ENCODE assay signal across 17 cellular contexts in the genomic region with DNA sequence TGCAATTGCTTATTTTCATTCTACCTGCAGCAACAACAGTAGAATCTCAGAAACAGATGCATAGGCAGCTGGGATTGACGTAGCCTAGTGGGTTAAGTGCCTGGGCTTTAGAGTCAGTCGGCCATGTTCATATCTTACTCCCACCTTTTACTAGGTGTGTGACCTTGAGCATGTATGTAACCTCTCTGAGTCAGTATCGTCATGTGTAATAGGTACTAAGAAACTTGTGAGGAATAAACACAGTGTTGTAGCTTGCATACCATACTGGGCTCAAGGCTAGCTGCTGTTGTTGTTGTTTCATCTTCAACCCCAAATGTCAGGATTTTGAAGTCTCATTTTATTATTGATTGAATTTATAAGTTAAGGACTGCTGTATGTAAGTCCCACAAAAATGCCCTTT. TPM values are rescaled to one million over a fixed set of nuclear protein-coding genes. Genes with fewer than 3 reads are reported as not detected.
DNase-seq lines count a peak whose midpoint lies in the region; ATAC-seq, FAIRE-seq and TF ChIP-seq lines count a peak whose summit lies in the region.
"Had no signal": no experiment of that assay in that cellular context is flagged by ENCODE, and none has a peak within 500 bp of the region (broad histone marks: within the 10 kb centered on the region; RNA-seq: fewer than 3 reads in every experiment).

No MANE protein-coding gene starts in this region.

- peaks cover 45% of the 10 kb centered on the region for H3K4me1 Mint-ChIP-seq in activated T-cell treated with anti-CD3 and anti-CD28 coated beads, Interleukin-2, amount 50 U/mL, for 24 hours (ENCODE audit: low read depth)
- H3K4me1 Mint-ChIP-seq in activated T-cell treated with anti-CD3 and anti-CD28 coated beads, Interleukin-2, amount 50 U/mL, for 4 hours (ENCODE audit: low read depth) = peaks cover 49% of the 10 kb centered on the region
- H3K4me1 Mint-ChIP-seq in CD8-positive, alpha-beta T cell (ENCODE audit: low read depth) = peaks cover 54% of the 10 kb centered on the region
- peaks cover 45% of the 10 kb centered on the region for H3K4me1 Mint-ChIP-seq in activated naive CD8-positive, alpha-beta T cell treated with anti-CD3 and anti-CD28 coated beads, Interleukin-2, amount 50 U/mL, for 24 hours

- H3K27me3 ChIP-seq in CD8-positive, alpha-beta T cell (ENCODE audit: insufficient read depth, low read length) = no peaks in the 10 kb centered on the region
- no peaks in the 10 kb centered on the region for H3K27me3 ChIP-seq in pancreas

- no peaks in the 10 kb centered on the region for H3K36me3 ChIP-seq in CD8-positive, alpha-beta T cell (ENCODE audit: insufficient read depth, low read length)
- no peaks in the 10 kb centered on the region for H3K36me3 ChIP-seq in pancreas

- H3K27me3 Mint-ChIP-seq in activated T-cell treated with anti-CD3 and anti-CD28 coated beads, Interleukin-2, amount 50 U/mL, for 24 hours = peaks cover 29% of the 10 kb centered on the region
- H3K27me3 Mint-ChIP-seq in activated T-cell treated with anti-CD3 and anti-CD28 coated beads, Interleukin-2, amount 50 U/mL, for 4 hours (ENCODE audit: low read depth) = no peaks in the 10 kb centered on the region
- no peaks in the 10 kb centered on the region for H3K27me3 Mint-ChIP-seq in CD8-positive, alpha-beta T cell (ENCODE audit: low read depth)
- H3K27me3 Mint-ChIP-seq in activated naive CD8-positive, alpha-beta T cell treated with anti-CD3 and anti-CD28 coated beads, Interleukin-2, amount 50 U/mL, for 24 hours = no peaks in the 10 kb centered on the region

- no peak for TF ChIP-seq CTCF in CD8-positive, alpha-beta T cell (IDR thresholded peaks at IDR 0.05)
- TF ChIP-seq CTCF in pancreas (IDR thresholded peaks at IDR 0.05) = no peak

- H3K4me3 Mint-ChIP-seq in activated T-cell treated with anti-CD3 and anti-CD28 coated beads, Interleukin-2, amount 50 U/mL, for 24 hours = no peak overlapping the region
- H3K4me3 Mint-ChIP-seq in activated T-cell treated with anti-CD3 and anti-CD28 coated beads, Interleukin-2, amount 50 U/mL, for 4 hours = no peak overlapping the region
- no peak overlapping the region for H3K4me3 Mint-ChIP-seq in CD8-positive, alpha-beta T cell
- no peak overlapping the region for H3K4me3 Mint-ChIP-seq in activated naive CD8-positive, alpha-beta T cell treated with anti-CD3 and anti-CD28 coated beads, Interleukin-2, amount 50 U/mL, for 24 hours
- H3K4me3 Mint-ChIP-seq: CD14-positive monocyte had no signal

- H3K9me3 ChIP-seq in CD8-positive, alpha-beta T cell (ENCODE audit: low read length) = no peaks in the 10 kb centered on the region
- H3K9me3 ChIP-seq in pancreas = no peaks in the 10 kb centered on the region
- H3K9me3 ChIP-seq: A549, HAP-1 had no signal

- FAIRE-seq in pancreas (lab: Jason Lieb, UNC) = no peak
- FAIRE-seq: A549 had no signal

- H3K9me3 Mint-ChIP-seq in activated T-cell treated with anti-CD3 and anti-CD28 coated beads, Interleukin-2, amount 50 U/mL, for 24 hours = no peaks in the 10 kb centered on the region
- no peaks in the 10 kb centered on the region for H3K9me3 Mint-ChIP-seq in activated T-cell treated with anti-CD3 and anti-CD28 coated beads, Interleukin-2, amount 50 U/mL, for 4 hours
- no peaks in the 10 kb centered on the region for H3K9me3 Mint-ChIP-seq in CD8-positive, alpha-beta T cell
- H3K9me3 Mint-ChIP-seq in activated naive CD8-positive, alpha-beta T cell treated with anti-CD3 and anti-CD28 coated beads, Interleukin-2, amount 50 U/mL, for 24 hours = no peaks in the 10 kb centered on the region

- CTCF ChIA-PET in CD8-positive, alpha-beta T cell (lab: Charles Lee) = no interaction called here

- H3K36me3 Mint-ChIP-seq in activated T-cell treated with anti-CD3 and anti-CD28 coated beads, Interleukin-2, amount 50 U/mL, for 24 hours (ENCODE audit: low read depth) = peaks cover 25% of the 10 kb centered on the region
- peaks cover 9% of the 10 kb centered on the region for H3K36me3 Mint-ChIP-seq in activated T-cell treated with anti-CD3 and anti-CD28 coated beads, Interleukin-2, amount 50 U/mL, for 4 hours (ENCODE audit: insufficient read depth)
- peaks cover 40% of the 10 kb centered on the region for H3K36me3 Mint-ChIP-seq in CD8-positive, alpha-beta T cell
- H3K36me3 Mint-ChIP-seq in activated naive CD8-positive, alpha-beta T cell treated with anti-CD3 and anti-CD28 coated beads, Interleukin-2, amount 50 U/mL, for 24 hours (ENCODE audit: low read depth) = peaks cover 27% of the 10 kb centered on the region

- no peak overlapping the region for H3K27ac ChIP-seq in CD8-positive, alpha-beta T cell (ENCODE audit: low read depth, low read length)
- H3K27ac ChIP-seq in pancreas = no peak overlapping the region
- H3K27ac ChIP-seq: A549 had no signal

- no peak for DNase-seq in activated T-cell treated with anti-CD3 and anti-CD28 coated beads, Interleukin-2, amount 50 U/mL, for 24 hours
- DNase-seq in activated T-cell treated with anti-CD3 and anti-CD28 coated beads, Interleukin-2, amount 50 U/mL, for 4 hours = no peak
- DNase-seq in CD8-positive, alpha-beta T cell = no peak
- DNase-seq in activated naive CD8-positive, alpha-beta T cell treated with anti-CD3 and anti-CD28 coated beads, Interleukin-2, amount 50 U/mL, for 24 hours = no peak
- DNase-seq in pancreas = no peak
- DNase-seq in NCI-H2107 treated with DMSO at 0.1 percent for 48 hours (lab: John Stamatoyannopoulos, UW; ENCODE audit: unreplicated experiment) = no peak
- DNase-seq: AML-193, Calu3, NCI-H187, NCI-H345, NCI-H69, SHP77 treated with DMSO at 0.1 percent for 48 hours had no signal

- no peak overlapping the region for H3K4me3 ChIP-seq in CD8-positive, alpha-beta T cell (ENCODE audit: low read depth, low read length)
- H3K4me3 ChIP-seq in pancreas = no peak overlapping the region
- H3K4me3 ChIP-seq: A549, HAP-1 had no signal

- ATAC-seq in activated T-cell treated with anti-CD3 and anti-CD28 coated beads, Interleukin-2, amount 50 U/mL, for 4 hours = no peak
- no peak for ATAC-seq in CD8-positive, alpha-beta T cell
- ATAC-seq in activated naive CD8-positive, alpha-beta T cell treated with anti-CD3 and anti-CD28 coated beads, Interleukin-2, amount 50 U/mL, for 24 hours = no peak
- ATAC-seq in pancreas (peak; percentile 36 to 42 (median 40)), GM18520 (IDR thresholded peaks at IDR 0.05; ENCODE audit: unreplicated experiment) (no peak), GM19395 (IDR thresholded peaks at IDR 0.05; ENCODE audit: unreplicated experiment) (no peak)
- ATAC-seq: A549 had no signal

- intact Hi-C loops in CD8-positive, alpha-beta T cell (cut with DNase I, micrococcal nuclease) = no loop called here
- intact Hi-C loops in pancreas (cut with DNase I) = no loop called here

- peak overlapping the region; percentile 73 for H3K27ac Mint-ChIP-seq in activated T-cell treated with anti-CD3 and anti-CD28 coated beads, Interleukin-2, amount 50 U/mL, for 24 hours
- peak overlapping the region; percentile 73 for H3K27ac Mint-ChIP-seq in CD8-positive, alpha-beta T cell
- peak overlapping the region; percentile 74 for H3K27ac Mint-ChIP-seq in activated naive CD8-positive, alpha-beta T cell treated with anti-CD3 and anti-CD28 coated beads, Interleukin-2, amount 50 U/mL, for 24 hours

- 43 to 50% methylated on average over 3 of the region's 3 CpGs for WGBS in pancreas, 2 donors

- POLR2A ChIA-PET in CD8-positive, alpha-beta T cell (lab: Charles Lee) = interaction anchor here (0.6 kb wide), 2 partner anchors 10 to 37 kb away, joined by 3 to 4 read pairs; no protein-coding TSS in a partner anchor

- peaks cover 14% of the 10 kb centered on the region for H3K4me1 ChIP-seq in CD8-positive, alpha-beta T cell (ENCODE audit: insufficient read depth, low read length)
- peaks cover 0 to 26% (median 8%) of the 10 kb centered on the region in 3 donors for H3K4me1 ChIP-seq in pancreas
- H3K4me1 ChIP-seq: HAP-1 had no signal

RNA-seq across cellular contexts. Expression of gene RAB9A, which starts 14.2 kb away (rescaled TPM):
- total RNA-seq in activated T-cell treated with anti-CD3 and anti-CD28 coated beads, Interleukin-2, amount 50 U/mL, for 4 hours = 10 to 100 TPM; 11.8 to 17.8 (median 17.3) TPM
- total RNA-seq in CD8-positive, alpha-beta T cell = 10 to 100 TPM; 19.4 to 21.5 TPM
- total RNA-seq in pancreas = 10 to 100 TPM; 11.7 to 22.0 (median 16.5) TPM
- polyA plus RNA-seq in pancreas = 10 to 100 TPM in 1 of 2 donors, 1 to 10 TPM in 1; 8.7 to 18.4 TPM

RNA-seq across cellular contexts. Expression of gene TRAPPC2, which starts 31.3 kb away (rescaled TPM):
- 10 to 100 TPM; 11.7 to 19.9 (median 15.8) TPM for total RNA-seq in activated T-cell treated with anti-CD3 and anti-CD28 coated beads, Interleukin-2, amount 50 U/mL, for 4 hours
- total RNA-seq in CD8-positive, alpha-beta T cell = 10 to 100 TPM; 20.5 to 24.6 TPM
- 10 to 100 TPM in 2 of 6 donors, 1 to 10 TPM in 4; 6.8 to 13.2 (median 9.4) TPM for total RNA-seq in pancreas
- polyA plus RNA-seq in pancreas = 1 to 10 TPM; 4.4 to 6.9 TPM

RNA-seq across cellular contexts. Expression of gene OFD1, which starts 31.4 kb away (rescaled TPM):
- 10 to 100 TPM; 20.0 to 26.8 (median 20.1) TPM for total RNA-seq in activated T-cell treated with anti-CD3 and anti-CD28 coated beads, Interleukin-2, amount 50 U/mL, for 4 hours
- 10 to 100 TPM; 49.2 to 56.7 TPM for total RNA-seq in CD8-positive, alpha-beta T cell
- total RNA-seq in pancreas = 10 to 100 TPM; 13.1 to 32.9 (median 17.6) TPM
- 10 to 100 TPM; 54.5 to 91.0 TPM for polyA plus RNA-seq in pancreas

RNA-seq across cellular contexts. Expression of gene TCEANC, which starts 50.2 kb away (rescaled TPM):
- 1 to 10 TPM; 1.4 to 2.2 (median 1.4) TPM for total RNA-seq in activated T-cell treated with anti-CD3 and anti-CD28 coated beads, Interleukin-2, amount 50 U/mL, for 4 hours
- total RNA-seq in CD8-positive, alpha-beta T cell = 1 to 10 TPM; 8.2 to 9.5 TPM
- 1 to 10 TPM; 2.0 to 4.6 (median 2.6) TPM for total RNA-seq in pancreas
- 1 to 10 TPM; 2.1 to 2.9 TPM for polyA plus RNA-seq in pancreas

Comparison
In these comparisons a context has a peak if more than half of its experiments do, and no peak if none do; other contexts are left out.
1. ATAC-seq: peak in pancreas (4 of 4); none in activated T-cell treated with anti-CD3 and anti-CD28 coated beads, Interleukin-2, amount 50 U/mL, for 4 hours (0 of 2), CD8-positive, alpha-beta T cell (single experiment), activated naive CD8-positive, alpha-beta T cell treated with anti-CD3 and anti-CD28 coated beads, Interleukin-2, amount 50 U/mL, for 24 hours (single experiment), GM18520 (single experiment) and GM19395 (single experiment).
2. Peak in every context shown above with its lines, with median percentiles within 50 percentile points of each other: H3K27ac Mint-ChIP-seq.